Comparison of ENCODE assay signal across 8 cellular contexts in the genomic region with DNA sequence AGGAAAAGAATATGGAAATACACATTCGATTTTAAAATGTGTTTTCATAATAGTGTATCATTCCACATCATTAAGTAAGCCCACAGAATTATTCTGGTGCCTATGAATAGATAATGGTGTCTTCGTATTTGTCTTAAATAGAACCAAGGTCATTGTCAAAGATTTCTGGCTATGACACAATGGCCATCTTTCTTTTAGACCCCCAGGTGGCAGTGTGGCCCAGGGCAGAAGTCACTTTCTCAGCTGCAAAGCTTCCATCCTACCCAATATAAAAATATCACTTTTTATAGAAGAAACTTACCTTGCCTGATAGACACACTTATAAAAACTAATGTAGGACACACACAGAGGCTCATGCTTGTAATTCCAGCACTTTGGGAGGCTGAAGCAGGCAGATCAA. TPM values are rescaled to one million over a fixed set of nuclear protein-coding genes. Genes with fewer than 3 reads are reported as not detected.
DNase-seq lines count a peak whose midpoint lies in the region; ATAC-seq and TF ChIP-seq lines count a peak whose summit lies in the region.

No MANE protein-coding gene starts in this region.

- H3K36me3 ChIP-seq in adipocyte (ENCODE audit: control insufficient read depth, insufficient read depth, low read length, severe bottlenecking) (no peaks in the 10 kb centered on the region), gastroesophageal sphincter (no peaks in the 10 kb centered on the region)

- no peaks in the 10 kb centered on the region for H3K9me3 ChIP-seq in adipocyte (ENCODE audit: control insufficient read depth, low read length)
- no peaks in the 10 kb centered on the region for H3K9me3 ChIP-seq in gastroesophageal sphincter

- no peak for TF ChIP-seq CTCF in gastroesophageal sphincter (IDR thresholded peaks at IDR 0.05)

- WGBS in gastroesophageal sphincter (ENCODE audit: low coverage in 1 of 2), 2 donors = 74 to 80% methylated on average over 2 of the region's 2 CpGs

- no peak for ATAC-seq in GM18873 (IDR thresholded peaks at IDR 0.05; ENCODE audit: low FRiP score, unreplicated experiment)
- ATAC-seq in gastroesophageal sphincter = no peak

- peak; percentile 18 for DNase-seq in A172 (ENCODE audit: low spot score)
- DNase-seq in ELF-1 (ENCODE audit: low read depth, low spot score) = peak; percentile 6
- DNase-seq in M059J (ENCODE audit: low read depth) = peak; percentile 32
- DNase-seq in adipocyte (ENCODE audit: low read depth) = peak; percentile 48
- peak; percentile 13 for DNase-seq in medulla oblongata (ENCODE audit: extremely low spot score)
- DNase-seq in NCI-H2196 (lab: John Stamatoyannopoulos, UW; ENCODE audit: unreplicated experiment) = no peak

- no peak overlapping the region for H3K27ac ChIP-seq in gastroesophageal sphincter

- H3K9ac ChIP-seq in adipocyte (ENCODE audit: low read length) = no peak overlapping the region

- H3K4me3 ChIP-seq in adipocyte (ENCODE audit: low read length) = no peak overlapping the region
- no peak overlapping the region for H3K4me3 ChIP-seq in gastroesophageal sphincter

- no peak for TF ChIP-seq EP300 in gastroesophageal sphincter (IDR thresholded peaks at IDR 0.05)

- peaks cover 6% of the 10 kb centered on the region for H3K4me1 ChIP-seq in adipocyte (ENCODE audit: control insufficient read depth, insufficient read depth, low read length)
- H3K4me1 ChIP-seq in gastroesophageal sphincter = no peaks in the 10 kb centered on the region

- H3K27me3 ChIP-seq in adipocyte (replicated peaks; ENCODE audit: control insufficient read depth, insufficient read depth, low read length) = no peaks in the 10 kb centered on the region
- no peaks in the 10 kb centered on the region for H3K27me3 ChIP-seq in gastroesophageal sphincter

- no peak for TF ChIP-seq POLR2A in gastroesophageal sphincter (IDR thresholded peaks at IDR 0.05)

RNA-seq across cellular contexts. Expression of a gene that starts 57.5 kb away (rescaled TPM):
- total RNA-seq in A172 (2014; rRNA removed; shearing (Covaris generic)) = 9.7 and 15.7 TPM in 2 replicates
- 5.6 and 5.7 TPM in 2 replicates for total RNA-seq in M059J (2014; rRNA removed; shearing (Covaris generic))
- 1 to 10 TPM; 1.4 to 4.6 (median 2.4) TPM for total RNA-seq in gastroesophageal sphincter

RNA-seq across cellular contexts. Expression of a gene that starts 57.7 kb away (rescaled TPM):
- total RNA-seq in A172 (2014; rRNA removed; shearing (Covaris generic)) = 10.8 and 16.2 TPM in 2 replicates
- total RNA-seq in M059J (2014; rRNA removed; shearing (Covaris generic)) = 13.9 and 19.7 TPM in 2 replicates
- total RNA-seq in gastroesophageal sphincter = 10 to 100 TPM; 15.9 to 27.9 (median 22.8) TPM
